In the genomic region with DNA sequence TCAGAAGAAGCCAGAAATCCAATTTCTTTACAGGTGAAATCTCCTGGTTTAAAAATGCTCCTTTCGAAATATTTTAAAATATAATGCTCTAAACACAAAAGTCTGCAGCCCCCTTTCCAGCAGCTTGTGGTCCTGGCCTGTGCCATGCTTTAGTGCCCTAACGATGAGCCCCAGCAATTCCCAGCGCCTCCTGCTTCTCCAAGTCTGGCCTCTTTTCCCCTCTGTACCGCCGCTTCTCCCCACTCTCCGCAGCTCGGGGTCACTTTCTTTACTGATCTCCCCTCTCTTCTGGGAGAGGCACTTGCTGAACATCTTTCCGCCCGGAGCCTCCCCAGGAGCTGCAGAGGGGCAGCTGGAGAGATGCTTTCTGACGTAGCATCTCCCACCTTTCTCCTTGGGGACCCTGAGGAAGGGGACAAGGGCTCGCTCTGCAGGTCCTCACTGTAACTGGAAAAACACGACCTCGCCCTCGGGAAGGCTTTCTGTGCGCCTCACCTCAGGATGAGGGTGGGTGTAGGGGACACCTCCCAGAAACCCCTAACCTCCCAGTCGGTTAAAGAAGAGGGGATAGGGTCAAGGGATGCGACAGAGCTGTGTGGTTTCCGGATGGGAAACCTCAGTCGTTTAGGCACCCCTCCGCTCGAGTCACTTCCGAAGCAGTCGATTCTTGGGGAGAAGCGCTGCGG, we compare ENCODE assay signal across 1 cellular context.
TF ChIP-seq lines count a peak whose summit lies in the region.

No MANE protein-coding gene starts in this region.

TF ChIP-seq in GM23338, 12 proteins besides CTCF, POLR2A, EP300 and RAD21:
- TF ChIP-seq JUNB (IDR thresholded peaks at IDR 0.05; ENCODE audit: unreplicated experiment) (no peak), NANOG (IDR thresholded peaks at IDR 0.05; ENCODE audit: borderline replicate concordance) (no peak), STAT1 (IDR thresholded peaks at IDR 0.05; ENCODE audit: unreplicated experiment) (no peak), EZH2 (IDR thresholded peaks at IDR 0.05; ENCODE audit: low read depth, unreplicated experiment) (no peak), CREB1 (CRISPR knock-in tag; IDR thresholded peaks at IDR 0.05; ENCODE audit: low read depth) (no peak), ZNF114 (CRISPR knock-in tag; IDR thresholded peaks at IDR 0.05) (no peak), ZNF331 (CRISPR knock-in tag; IDR thresholded peaks at IDR 0.05; ENCODE audit: low read depth) (no peak)
- TF ChIP-seq, protein P1, sequence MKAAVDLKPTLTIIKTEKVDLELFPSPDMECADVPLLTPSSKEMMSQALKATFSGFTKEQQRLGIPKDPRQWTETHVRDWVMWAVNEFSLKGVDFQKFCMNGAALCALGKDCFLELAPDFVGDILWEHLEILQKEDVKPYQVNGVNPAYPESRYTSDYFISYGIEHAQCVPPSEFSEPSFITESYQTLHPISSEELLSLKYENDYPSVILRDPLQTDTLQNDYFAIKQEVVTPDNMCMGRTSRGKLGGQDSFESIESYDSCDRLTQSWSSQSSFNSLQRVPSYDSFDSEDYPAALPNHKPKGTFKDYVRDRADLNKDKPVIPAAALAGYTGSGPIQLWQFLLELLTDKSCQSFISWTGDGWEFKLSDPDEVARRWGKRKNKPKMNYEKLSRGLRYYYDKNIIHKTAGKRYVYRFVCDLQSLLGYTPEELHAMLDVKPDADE (IDR thresholded peaks at IDR 0.05): no peak
- TF ChIP-seq, protein P2, sequence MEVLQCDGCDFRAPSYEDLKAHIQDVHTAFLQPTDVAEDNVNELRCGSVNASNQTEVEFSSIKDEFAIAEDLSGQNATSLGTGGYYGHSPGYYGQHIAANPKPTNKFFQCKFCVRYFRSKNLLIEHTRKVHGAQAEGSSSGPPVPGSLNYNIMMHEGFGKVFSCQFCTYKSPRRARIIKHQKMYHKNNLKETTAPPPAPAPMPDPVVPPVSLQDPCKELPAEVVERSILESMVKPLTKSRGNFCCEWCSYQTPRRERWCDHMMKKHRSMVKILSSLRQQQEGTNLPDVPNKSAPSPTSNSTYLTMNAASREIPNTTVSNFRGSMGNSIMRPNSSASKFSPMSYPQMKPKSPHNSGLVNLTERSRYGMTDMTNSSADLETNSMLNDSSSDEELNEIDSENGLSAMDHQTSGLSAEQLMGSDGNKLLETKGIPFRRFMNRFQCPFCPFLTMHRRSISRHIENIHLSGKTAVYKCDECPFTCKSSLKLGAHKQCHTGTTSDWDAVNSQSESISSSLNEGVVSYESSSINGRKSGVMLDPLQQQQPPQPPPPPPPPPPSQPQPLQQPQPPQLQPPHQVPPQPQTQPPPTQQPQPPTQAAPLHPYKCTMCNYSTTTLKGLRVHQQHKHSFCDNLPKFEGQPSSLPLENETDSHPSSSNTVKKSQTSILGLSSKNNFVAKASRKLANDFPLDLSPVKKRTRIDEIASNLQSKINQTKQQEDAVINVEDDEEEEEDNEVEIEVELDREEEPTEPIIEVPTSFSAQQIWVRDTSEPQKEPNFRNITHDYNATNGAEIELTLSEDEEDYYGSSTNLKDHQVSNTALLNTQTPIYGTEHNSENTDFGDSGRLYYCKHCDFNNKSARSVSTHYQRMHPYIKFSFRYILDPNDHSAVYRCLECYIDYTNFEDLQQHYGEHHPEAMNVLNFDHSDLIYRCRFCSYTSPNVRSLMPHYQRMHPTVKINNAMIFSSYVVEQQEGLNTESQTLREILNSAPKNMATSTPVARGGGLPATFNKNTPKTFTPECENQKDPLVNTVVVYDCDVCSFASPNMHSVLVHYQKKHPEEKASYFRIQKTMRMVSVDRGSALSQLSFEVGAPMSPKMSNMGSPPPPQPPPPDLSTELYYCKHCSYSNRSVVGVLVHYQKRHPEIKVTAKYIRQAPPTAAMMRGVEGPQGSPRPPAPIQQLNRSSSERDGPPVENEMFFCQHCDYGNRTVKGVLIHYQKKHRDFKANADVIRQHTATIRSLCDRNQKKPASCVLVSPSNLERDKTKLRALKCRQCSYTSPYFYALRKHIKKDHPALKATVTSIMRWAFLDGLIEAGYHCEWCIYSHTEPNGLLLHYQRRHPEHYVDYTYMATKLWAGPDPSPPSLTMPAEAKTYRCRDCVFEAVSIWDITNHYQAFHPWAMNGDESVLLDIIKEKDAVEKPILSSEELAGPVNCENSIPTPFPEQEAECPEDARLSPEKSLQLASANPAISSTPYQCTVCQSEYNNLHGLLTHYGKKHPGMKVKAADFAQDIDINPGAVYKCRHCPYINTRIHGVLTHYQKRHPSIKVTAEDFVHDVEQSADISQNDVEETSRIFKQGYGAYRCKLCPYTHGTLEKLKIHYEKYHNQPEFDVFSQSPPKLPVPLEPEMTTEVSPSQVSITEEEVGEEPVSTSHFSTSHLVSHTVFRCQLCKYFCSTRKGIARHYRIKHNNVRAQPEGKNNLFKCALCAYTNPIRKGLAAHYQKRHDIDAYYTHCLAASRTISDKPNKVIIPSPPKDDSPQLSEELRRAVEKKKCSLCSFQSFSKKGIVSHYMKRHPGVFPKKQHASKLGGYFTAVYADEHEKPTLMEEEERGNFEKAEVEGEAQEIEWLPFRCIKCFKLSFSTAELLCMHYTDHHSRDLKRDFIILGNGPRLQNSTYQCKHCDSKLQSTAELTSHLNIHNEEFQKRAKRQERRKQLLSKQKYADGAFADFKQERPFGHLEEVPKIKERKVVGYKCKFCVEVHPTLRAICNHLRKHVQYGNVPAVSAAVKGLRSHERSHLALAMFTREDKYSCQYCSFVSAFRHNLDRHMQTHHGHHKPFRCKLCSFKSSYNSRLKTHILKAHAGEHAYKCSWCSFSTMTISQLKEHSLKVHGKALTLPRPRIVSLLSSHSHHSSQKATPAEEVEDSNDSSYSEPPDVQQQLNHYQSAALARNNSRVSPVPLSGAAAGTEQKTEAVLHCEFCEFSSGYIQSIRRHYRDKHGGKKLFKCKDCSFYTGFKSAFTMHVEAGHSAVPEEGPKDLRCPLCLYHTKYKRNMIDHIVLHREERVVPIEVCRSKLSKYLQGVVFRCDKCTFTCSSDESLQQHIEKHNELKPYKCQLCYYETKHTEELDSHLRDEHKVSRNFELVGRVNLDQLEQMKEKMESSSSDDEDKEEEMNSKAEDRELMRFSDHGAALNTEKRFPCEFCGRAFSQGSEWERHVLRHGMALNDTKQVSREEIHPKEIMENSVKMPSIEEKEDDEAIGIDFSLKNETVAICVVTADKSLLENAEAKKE (CRISPR knock-in tag; IDR thresholded peaks at IDR 0.05): no peak
- TF ChIP-seq, protein P3, sequence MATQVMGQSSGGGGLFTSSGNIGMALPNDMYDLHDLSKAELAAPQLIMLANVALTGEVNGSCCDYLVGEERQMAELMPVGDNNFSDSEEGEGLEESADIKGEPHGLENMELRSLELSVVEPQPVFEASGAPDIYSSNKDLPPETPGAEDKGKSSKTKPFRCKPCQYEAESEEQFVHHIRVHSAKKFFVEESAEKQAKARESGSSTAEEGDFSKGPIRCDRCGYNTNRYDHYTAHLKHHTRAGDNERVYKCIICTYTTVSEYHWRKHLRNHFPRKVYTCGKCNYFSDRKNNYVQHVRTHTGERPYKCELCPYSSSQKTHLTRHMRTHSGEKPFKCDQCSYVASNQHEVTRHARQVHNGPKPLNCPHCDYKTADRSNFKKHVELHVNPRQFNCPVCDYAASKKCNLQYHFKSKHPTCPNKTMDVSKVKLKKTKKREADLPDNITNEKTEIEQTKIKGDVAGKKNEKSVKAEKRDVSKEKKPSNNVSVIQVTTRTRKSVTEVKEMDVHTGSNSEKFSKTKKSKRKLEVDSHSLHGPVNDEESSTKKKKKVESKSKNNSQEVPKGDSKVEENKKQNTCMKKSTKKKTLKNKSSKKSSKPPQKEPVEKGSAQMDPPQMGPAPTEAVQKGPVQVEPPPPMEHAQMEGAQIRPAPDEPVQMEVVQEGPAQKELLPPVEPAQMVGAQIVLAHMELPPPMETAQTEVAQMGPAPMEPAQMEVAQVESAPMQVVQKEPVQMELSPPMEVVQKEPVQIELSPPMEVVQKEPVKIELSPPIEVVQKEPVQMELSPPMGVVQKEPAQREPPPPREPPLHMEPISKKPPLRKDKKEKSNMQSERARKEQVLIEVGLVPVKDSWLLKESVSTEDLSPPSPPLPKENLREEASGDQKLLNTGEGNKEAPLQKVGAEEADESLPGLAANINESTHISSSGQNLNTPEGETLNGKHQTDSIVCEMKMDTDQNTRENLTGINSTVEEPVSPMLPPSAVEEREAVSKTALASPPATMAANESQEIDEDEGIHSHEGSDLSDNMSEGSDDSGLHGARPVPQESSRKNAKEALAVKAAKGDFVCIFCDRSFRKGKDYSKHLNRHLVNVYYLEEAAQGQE (IDR thresholded peaks at IDR 0.05; ENCODE audit: unreplicated experiment): no peak
